In the genomic region with DNA sequence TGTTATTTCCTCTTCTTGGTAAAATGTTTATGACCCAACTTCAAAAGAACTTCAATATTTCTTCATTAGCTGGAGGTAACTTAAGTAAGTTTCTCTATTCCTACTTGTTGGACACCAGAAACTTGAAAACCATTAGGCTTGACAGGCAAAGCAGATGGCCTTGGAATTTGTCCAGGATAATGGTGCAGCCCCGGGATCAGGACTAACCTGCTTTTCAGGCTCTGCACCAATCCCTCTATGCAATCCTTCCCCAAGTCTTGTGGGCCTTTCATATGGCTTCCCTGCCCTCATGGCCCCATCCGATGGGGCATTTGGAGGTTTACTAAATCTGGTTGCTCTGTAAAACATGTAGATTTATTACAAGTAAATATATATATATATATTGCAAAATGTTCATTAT, we compare ENCODE assay signal across 22 cellular contexts.
A peak's percentile ranks its signal among the peaks of the same experiment; 100 is the strongest.
DNase-seq lines count a peak whose midpoint lies in the region; ATAC-seq and TF ChIP-seq lines count a peak whose summit lies in the region.
"Had no signal": no experiment of that assay in that cellular context is flagged by ENCODE, and none has a peak within 500 bp of the region (broad histone marks: within the 10 kb centered on the region; RNA-seq: fewer than 3 reads in every experiment).

No MANE protein-coding gene starts in this region.

- H3K27me3 ChIP-seq in breast epithelium (no peaks in the 10 kb centered on the region), hepatocyte (no peaks in the 10 kb centered on the region), right lobe of liver (no peaks in the 10 kb centered on the region), aorta (ENCODE audit: control insufficient read depth in 1 of 2, insufficient read depth in 2 of 2, low read length in 1 of 2) (no peaks in the 10 kb centered on the region)
- H3K27me3 ChIP-seq: BLaER1, foreskin keratinocyte, Peyer's patch had no signal

- H3K4me3 ChIP-seq in breast epithelium (no peak overlapping the region), hepatocyte (no peak overlapping the region), right lobe of liver (no peak overlapping the region), aorta (ENCODE audit: low read length in 2 of 2) (no peak overlapping the region)
- H3K4me3 ChIP-seq: A549, BLaER1, GM12878, Peyer's patch had no signal

- no peak overlapping the region for H3K4me2 ChIP-seq in hepatocyte
- H3K4me2 ChIP-seq: A549, BLaER1 had no signal

- TF ChIP-seq CTCF in breast epithelium (IDR thresholded peaks at IDR 0.05): no peak
- no peak for TF ChIP-seq CTCF in MCF 10A (IDR thresholded peaks at IDR 0.05; ENCODE audit: unreplicated experiment)
- TF ChIP-seq CTCF in hepatocyte (IDR thresholded peaks at IDR 0.05; ENCODE audit: poor library complexity): no peak
- no peak for TF ChIP-seq CTCF in right lobe of liver (IDR thresholded peaks at IDR 0.05)

- H3K4me3 Mint-ChIP-seq in MCF 10A (ENCODE audit: unreplicated experiment): no peak overlapping the region
- H3K4me3 Mint-ChIP-seq: T-helper 17 cell had no signal

- no peak overlapping the region for H3K27ac Mint-ChIP-seq in MCF 10A (ENCODE audit: low read depth, unreplicated experiment)
- H3K27ac Mint-ChIP-seq: T-helper 17 cell had no signal

- H3K36me3 ChIP-seq in breast epithelium: no peaks in the 10 kb centered on the region
- H3K36me3 ChIP-seq in hepatocyte (replicated peaks; ENCODE audit: insufficient read depth, low read depth): no peaks in the 10 kb centered on the region
- no peaks in the 10 kb centered on the region for H3K36me3 ChIP-seq in right lobe of liver
- H3K36me3 ChIP-seq in aorta (ENCODE audit: control insufficient read depth in 1 of 2, insufficient read depth in 2 of 2, low read length in 1 of 2): no peaks in the 10 kb centered on the region
- H3K36me3 ChIP-seq: BLaER1, Peyer's patch had no signal

- no peaks in the 10 kb centered on the region for H3K36me3 Mint-ChIP-seq in MCF 10A (ENCODE audit: insufficient read depth, unreplicated experiment)

- no peaks in the 10 kb centered on the region for H3K9me2 ChIP-seq in hepatocyte (replicated peaks; ENCODE audit: insufficient read depth)

- no peaks in the 10 kb centered on the region for H3K9me3 Mint-ChIP-seq in MCF 10A (ENCODE audit: unreplicated experiment)

- WGBS in hepatocyte (ENCODE audit: low lambda C conversion rate, missing lambda C conversion rate): 30% methylated on average over 2 of the region's 2 CpGs
- 41% methylated on average over 2 of the region's 2 CpGs for WGBS in right lobe of liver (ENCODE audit: insufficient coverage, low coverage, low lambda C conversion rate, missing lambda C conversion rate)
- WGBS in aorta, 2 donors: 54 to 59% methylated on average over 2 of the region's 2 CpGs

- H3K4me1 ChIP-seq in breast epithelium (peaks cover 1 to 7% of the 10 kb centered on the region in 2 donors), hepatocyte (ENCODE audit: insufficient read depth) (peaks cover 17% of the 10 kb centered on the region), right lobe of liver (no peaks in the 10 kb centered on the region), aorta (ENCODE audit: control insufficient read depth in 1 of 2, insufficient read depth in 2 of 2, low read length in 2 of 2) (no peaks in the 10 kb centered on the region)

- no peaks in the 10 kb centered on the region for H3K9me3 ChIP-seq in breast epithelium
- H3K9me3 ChIP-seq in hepatocyte (ENCODE audit: low read depth): no peaks in the 10 kb centered on the region
- H3K9me3 ChIP-seq in right lobe of liver: no peaks in the 10 kb centered on the region
- H3K9me3 ChIP-seq in aorta (ENCODE audit: control insufficient read depth, low read length): no peaks in the 10 kb centered on the region
- H3K9me3 ChIP-seq: A549, Peyer's patch had no signal

- CTCF ChIA-PET in MCF 10A (lab: Yijun Ruan, JAX): no interaction called here

- no peaks in the 10 kb centered on the region for H4K20me1 ChIP-seq in hepatocyte (ENCODE audit: insufficient read depth, poor library complexity, severe bottlenecking)
- H4K20me1 ChIP-seq: BLaER1 had no signal

- H3K27me3 Mint-ChIP-seq in MCF 10A (ENCODE audit: insufficient read depth, unreplicated experiment): no peaks in the 10 kb centered on the region
- H3K27me3 Mint-ChIP-seq: T-helper 17 cell had no signal

- H3K4me1 Mint-ChIP-seq in MCF 10A (ENCODE audit: insufficient read depth, unreplicated experiment): peaks cover 25% of the 10 kb centered on the region

- no peaks in the 10 kb centered on the region for H3K79me2 ChIP-seq in hepatocyte

- DNase-seq in breast epithelium (ENCODE audit: low spot score in 2 of 2) (peak; percentile 54), MCF 10A (ENCODE audit: unreplicated experiment) (no peak), NCI-H510A (lab: John Stamatoyannopoulos, UW) (peak; percentile 71), hepatocyte (ENCODE audit: low spot score) (peak; percentile 65), ureter (ENCODE audit: low spot score) (peak; percentile 50), right lobe of liver (no peak), aorta (no peak)
- no peak for DNase-seq in activated effector memory CD4-positive, alpha-beta T cell treated with anti-CD3 and anti-CD28 coated beads, Interleukin-2, amount 50 U/mL, for 16 hours
- DNase-seq: activated CD8-positive, alpha-beta memory T cell treated with anti-CD3 and anti-CD28 coated beads, Interleukin-2, amount 50 U/mL, for 48 hours; activated effector memory CD4-positive, alpha-beta T cell treated with Interleukin-2 at 50 U/mL for 16 hours; dermis blood vessel endothelial cell; hippocampal formation; KG1; NCI-H1092; nucleus accumbens; stimulated activated CD4-positive, alpha-beta T cell treated with anti-CD3 and anti-CD28 coated beads, Interleukin-12 subunit alpha, Interleukin-12 subunit beta, amount 100 ng/mL, for 4 hours; T-helper 17 cell had no signal

- no peak overlapping the region for H2AFZ ChIP-seq in hepatocyte

- POLR2A ChIA-PET in MCF 10A (lab: Yijun Ruan, JAX): no interaction called here

- no peak for ATAC-seq in right lobe of liver
- ATAC-seq in aorta (ENCODE audit: low FRiP score): no peak
- ATAC-seq: A549, foreskin keratinocyte, GM12878, T-helper 17 cell had no signal

- BruUV-seq in MCF 10A (replicated peaks; lab: Mats Ljungman, UMichigan): no TSS peak

- H3K27ac ChIP-seq in breast epithelium (no peak overlapping the region), hepatocyte (peak overlapping the region; percentile 54), right lobe of liver (no peak overlapping the region), aorta (ENCODE audit: low read depth in 1 of 2, low read length in 2 of 2) (no peak overlapping the region)
- H3K27ac ChIP-seq: A549, BLaER1, foreskin keratinocyte, Peyer's patch had no signal

- TF ChIP-seq POLR2A in breast epithelium (IDR thresholded peaks at IDR 0.05): no peak
- no peak for TF ChIP-seq POLR2A in right lobe of liver (IDR thresholded peaks at IDR 0.05)

- intact Hi-C loops in breast epithelium (cut with DNase I; ENCODE audit: low total_unique reads): no loop called here
- intact Hi-C loops in MCF 10A (cut with micrococcal nuclease): no loop called here
- intact Hi-C loops in right lobe of liver (cut with DNase I): no loop called here
- intact Hi-C loops in aorta (cut with DNase I): no loop called here

Comparison
In these comparisons a context has a peak if more than half of its experiments do, and no peak if none do; other contexts are left out.
1. DNase-seq: peak in breast epithelium (2 of 2), NCI-H510A (single experiment), hepatocyte (single experiment) and ureter (single experiment); none in MCF 10A (single experiment), right lobe of liver (0 of 3), aorta (0 of 2) and activated effector memory CD4-positive, alpha-beta T cell treated with anti-CD3 and anti-CD28 coated beads, Interleukin-2, amount 50 U/mL, for 16 hours (single experiment).